In genomic region chr3:78268087-78268486, GRCh38 we compare ENCODE assay signal across 17 cellular contexts.
A peak's percentile ranks its signal among the peaks of the same experiment; 100 is the strongest.
DNase-seq lines count a peak whose midpoint lies in the region; ATAC-seq, FAIRE-seq and TF ChIP-seq lines count a peak whose summit lies in the region.
"Had no signal": no experiment of that assay in that cellular context is flagged by ENCODE, and none has a peak within 500 bp of the region (broad histone marks: within the 10 kb centered on the region; RNA-seq: fewer than 3 reads in every experiment).

No MANE protein-coding gene starts in this region.

- FAIRE-seq in HTR-8/SVneo (lab: Jason Lieb, UNC) (peak; percentile 59), kidney (lab: Jason Lieb, UNC) (no peak)
- FAIRE-seq: D721Med, GM12891, GM18507 had no signal

- TF ChIP-seq POLR2A in sigmoid colon (IDR thresholded peaks at IDR 0.05): no peak

- peaks cover 0 to 14% of the 10 kb centered on the region in 2 donors for H3K9me3 ChIP-seq in kidney (ENCODE audit: control insufficient read depth in 1 of 2, low read length in 2 of 2)
- peaks cover 0 to 5% (median 0%) of the 10 kb centered on the region in 4 donors for H3K9me3 ChIP-seq in sigmoid colon

- intact Hi-C loops in kidney (cut with DNase I): no loop called here
- intact Hi-C loops in sigmoid colon (cut with DNase I): no loop called here

- H3K27me3 ChIP-seq in sigmoid colon: no peaks in the 10 kb centered on the region

- H3K36me3 ChIP-seq in kidney (ENCODE audit: control insufficient read depth in 1 of 2, insufficient read depth in 2 of 2, low read length in 2 of 2): no peaks in the 10 kb centered on the region
- H3K36me3 ChIP-seq in sigmoid colon: no peaks in the 10 kb centered on the region

- H3K4me1 ChIP-seq in kidney (ENCODE audit: control insufficient read depth in 1 of 2, insufficient read depth in 1 of 2, low read depth in 1 of 2, low read length in 2 of 2): no peaks in the 10 kb centered on the region
- no peaks in the 10 kb centered on the region for H3K4me1 ChIP-seq in sigmoid colon

- no peak for TF ChIP-seq EP300 in sigmoid colon (IDR thresholded peaks at IDR 0.05)

- 90 to 97% methylated on average over 2 of the region's 2 CpGs for WGBS in sigmoid colon, 2 donors

- ATAC-seq in HG03175 (IDR thresholded peaks at IDR 0.05; ENCODE audit: unreplicated experiment): no peak
- ATAC-seq in GM21723 (IDR thresholded peaks at IDR 0.05; ENCODE audit: unreplicated experiment): no peak
- ATAC-seq: HCT116 had no signal

- H3K9ac ChIP-seq in kidney (ENCODE audit: low read length in 2 of 2): no peak overlapping the region

- TF ChIP-seq CTCF in kidney (IDR thresholded peaks at IDR 0.05; ENCODE audit: borderline replicate concordance, extremely low read depth, insufficient read depth): no peak
- TF ChIP-seq CTCF in sigmoid colon (IDR thresholded peaks at IDR 0.05): no peak

- DNase-seq in HTR-8/SVneo (ENCODE audit: insufficient read length, low spot score): no peak
- peak; percentile 46 for DNase-seq in kidney
- peak; percentile 55 for DNase-seq in sigmoid colon
- DNase-seq in medulla oblongata (ENCODE audit: extremely low spot score): no peak
- DNase-seq: C1 segment of cervical spinal cord, COR-L47, DMS 273 treated with DMSO at 0.1 percent for 48 hours, DMS79, GDM1, GOT3, H9 had no signal

- no peak overlapping the region for H3K4me3 ChIP-seq in kidney (ENCODE audit: low read length in 2 of 2)
- no peak overlapping the region for H3K4me3 ChIP-seq in sigmoid colon

- no peak overlapping the region for H3K27ac ChIP-seq in kidney (ENCODE audit: low read depth in 2 of 2, low read length in 2 of 2)
- no peak overlapping the region for H3K27ac ChIP-seq in sigmoid colon

Comparison
In these comparisons a context has a peak if more than half of its experiments do, and no peak if none do; other contexts are left out.
1. DNase-seq: peak in kidney (single experiment) and sigmoid colon (single experiment); none in HTR-8/SVneo (single experiment) and medulla oblongata (single experiment).